ENCODE assay signal across 14 cellular contexts in the genomic region with DNA sequence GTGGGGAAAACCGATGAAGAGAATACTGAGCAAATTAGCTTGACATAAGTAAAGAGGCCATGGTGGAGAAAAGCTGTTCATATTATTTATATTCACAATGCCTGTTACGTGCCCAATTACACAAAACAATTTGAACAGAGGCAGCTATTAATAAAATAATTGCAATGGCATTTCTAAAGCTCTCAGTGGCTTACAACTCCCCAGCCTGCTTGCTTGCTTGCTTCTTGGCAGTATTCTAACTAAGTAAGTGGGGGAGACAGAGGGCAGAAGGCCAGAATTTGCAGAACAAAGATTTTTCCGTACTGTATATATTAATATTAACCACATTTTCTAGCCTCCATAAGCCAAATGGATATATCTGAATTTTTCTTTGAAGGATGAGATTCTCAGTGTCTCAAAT.
"Had no signal": no experiment of that assay in that cellular context is flagged by ENCODE, and none has a peak within 500 bp of the region (broad histone marks: within the 10 kb centered on the region; RNA-seq: fewer than 3 reads in every experiment).

No MANE protein-coding gene starts in this region.

- H3K36me3 ChIP-seq: ascending aorta, colonic mucosa, ovary, tibial nerve had no signal

- H3K9me3 Mint-ChIP-seq: activated CD4-positive, alpha-beta memory T cell treated with anti-CD3 and anti-CD28 coated beads, Interleukin-2, amount 10 ng/mL, durations not matched to agents 7 days and 5 days; stimulated activated memory B cell treated with anti-CD40 and anti-IgM and Interleukin-4, amounts not matched to agents 10 μg/mL and 1 μg/mL and 100 μg/mL, for 72 hours had no signal

- H3K36me3 Mint-ChIP-seq: stimulated activated memory B cell treated with anti-CD40 and anti-IgM and Interleukin-4, amounts not matched to agents 10 μg/mL and 1 μg/mL and 100 μg/mL, for 72 hours had no signal

- H3K9me3 ChIP-seq: ascending aorta, colonic mucosa, ovary, tibial nerve had no signal

- H3K27me3 ChIP-seq: ascending aorta, colonic mucosa, ovary, tibial nerve had no signal

- H3K4me3 ChIP-seq: ascending aorta, colonic mucosa, ovary, smooth muscle cell, tibial nerve had no signal

- H3K27ac Mint-ChIP-seq: activated CD4-positive, alpha-beta memory T cell treated with anti-CD3 and anti-CD28 coated beads, Interleukin-2, amount 10 ng/mL, durations not matched to agents 7 days and 5 days; activated CD4-positive, alpha-beta T cell treated with anti-CD3 and anti-CD28 coated beads for 36 hours; stimulated activated memory B cell treated with anti-CD40 and anti-IgM and Interleukin-4, amounts not matched to agents 10 μg/mL and 1 μg/mL and 100 μg/mL, for 72 hours had no signal

- H3K4me3 Mint-ChIP-seq: activated CD4-positive, alpha-beta memory T cell treated with anti-CD3 and anti-CD28 coated beads, Interleukin-2, amount 10 ng/mL, durations not matched to agents 7 days and 5 days; activated CD4-positive, alpha-beta T cell treated with anti-CD3 and anti-CD28 coated beads for 36 hours; stimulated activated memory B cell treated with anti-CD40 and anti-IgM and Interleukin-4, amounts not matched to agents 10 μg/mL and 1 μg/mL and 100 μg/mL, for 72 hours had no signal

- DNase-seq: activated CD4-positive, alpha-beta memory T cell treated with anti-CD3 and anti-CD28 coated beads, Interleukin-2, amount 10 ng/mL, durations not matched to agents 7 days and 5 days; activated CD4-positive, alpha-beta T cell treated with anti-CD3 and anti-CD28 coated beads for 36 hours; activated gamma-delta T cell; activated T-cell treated with anti-CD3 and anti-CD28 coated beads, Interleukin-2, amount 50 U/mL, for 48 hours; colonic mucosa; effector CD8-positive, alpha-beta T cell; hypothalamus; ovary; T1000 had no signal

- H3K4me2 ChIP-seq: smooth muscle cell had no signal

- H3K4me1 Mint-ChIP-seq: activated CD4-positive, alpha-beta memory T cell treated with anti-CD3 and anti-CD28 coated beads, Interleukin-2, amount 10 ng/mL, durations not matched to agents 7 days and 5 days; activated CD4-positive, alpha-beta T cell treated with anti-CD3 and anti-CD28 coated beads for 36 hours; stimulated activated memory B cell treated with anti-CD40 and anti-IgM and Interleukin-4, amounts not matched to agents 10 μg/mL and 1 μg/mL and 100 μg/mL, for 72 hours had no signal

- H3K4me1 ChIP-seq: colonic mucosa had no signal

- ATAC-seq: activated CD4-positive, alpha-beta T cell treated with anti-CD3 and anti-CD28 coated beads for 36 hours; stimulated activated memory B cell treated with anti-CD40 and anti-IgM and Interleukin-4, amounts not matched to agents 10 μg/mL and 1 μg/mL and 100 μg/mL, for 72 hours had no signal

- H3K27ac ChIP-seq: ascending aorta, colonic mucosa, ovary, VCaP had no signal
